Comparison of ENCODE assay signal across 8 cellular contexts in the genomic region with DNA sequence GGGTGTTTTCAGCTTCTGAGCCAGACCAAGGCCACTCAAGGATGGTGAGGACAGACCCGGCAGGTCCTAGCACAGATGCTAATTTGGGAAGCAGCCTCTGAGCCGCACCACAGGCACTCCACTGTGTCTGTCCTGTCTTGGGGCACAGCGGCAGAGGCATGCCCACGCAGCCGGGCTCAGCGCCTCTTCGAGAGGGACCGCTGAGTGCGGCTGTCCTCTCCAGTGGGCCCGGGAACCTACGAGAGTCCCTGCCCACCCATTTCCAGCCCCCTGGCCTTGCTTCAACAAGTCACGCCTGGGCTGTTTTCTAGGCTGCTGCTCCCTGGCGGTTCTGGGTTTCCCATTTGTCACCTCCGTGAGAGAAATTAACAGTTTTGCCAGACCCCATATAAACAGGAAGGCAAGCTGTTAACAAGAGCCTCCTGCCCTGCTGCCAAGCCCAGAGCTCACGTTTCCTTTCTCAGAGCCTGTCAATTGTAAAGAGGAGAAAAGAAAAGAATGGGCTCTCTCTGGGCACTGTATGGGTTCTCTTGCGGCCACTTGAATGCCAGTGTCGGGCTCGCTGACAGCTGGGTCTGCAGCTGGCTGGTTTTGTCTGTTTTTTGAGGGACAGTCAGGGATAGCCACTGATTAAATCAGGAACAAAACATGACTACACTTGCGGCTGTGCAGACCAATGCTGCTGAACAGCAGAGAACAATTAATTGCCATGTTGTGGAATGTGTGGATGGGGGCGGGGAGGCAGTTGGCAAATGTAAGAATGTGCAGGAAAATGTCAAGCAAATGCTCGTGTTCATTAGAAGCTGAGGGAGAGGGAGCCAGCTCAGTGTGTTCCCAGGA.
DNase-seq lines count a peak whose midpoint lies in the region; ATAC-seq and TF ChIP-seq lines count a peak whose summit lies in the region.

No MANE protein-coding gene starts in this region.

- peak overlapping the region; percentile 3; the same call in 1 of the 2 replicates for H2AFZ ChIP-seq in Loucy (ENCODE audit: low read length)

- DNase-seq in adipocyte (ENCODE audit: low read depth) (peak; percentile 65), kidney tubule cell (ENCODE audit: low spot score) (peak; percentile 29), germinal center (ENCODE audit: low spot score) (no peak), SW 1271 (lab: John Stamatoyannopoulos, UW) (no peak), NCI-H526 treated with DMSO at 0.1 percent for 48 hours (lab: John Stamatoyannopoulos, UW) (no peak), HEK293T (ENCODE audit: extremely low spot score) (no peak)
- DNase-seq in stimulated activated naive B cell treated with anti-CD40 and anti-IgM and Interleukin-4, amounts not matched to agents 10 μg/mL and 1 μg/mL and 100 μg/mL, for 72 hours: no peak

- H3K4me3 ChIP-seq in Loucy (ENCODE audit: low read length, poor library complexity, severe bottlenecking) (no peak overlapping the region), adipocyte (ENCODE audit: low read length) (no peak overlapping the region)

- peaks cover 8 to 16% of the 10 kb centered on the region in 2 donors for H3K4me1 Mint-ChIP-seq in stimulated activated naive B cell treated with anti-CD40 and anti-IgM and Interleukin-4, amounts not matched to agents 10 μg/mL and 1 μg/mL and 100 μg/mL, for 72 hours

- peak; percentile 60 to 64 for ATAC-seq in stimulated activated naive B cell treated with anti-CD40 and anti-IgM and Interleukin-4, amounts not matched to agents 10 μg/mL and 1 μg/mL and 100 μg/mL, for 72 hours (replicated peaks)

- peak overlapping the region; percentile 25 to 59 for H3K4me3 Mint-ChIP-seq in stimulated activated naive B cell treated with anti-CD40 and anti-IgM and Interleukin-4, amounts not matched to agents 10 μg/mL and 1 μg/mL and 100 μg/mL, for 72 hours

- no peaks in the 10 kb centered on the region for H3K9me2 ChIP-seq in Loucy (replicated peaks; ENCODE audit: low read depth, low read length)

- H4K20me1 ChIP-seq in Loucy (ENCODE audit: insufficient read depth, low read length, poor library complexity, severe bottlenecking): no peaks in the 10 kb centered on the region

- POLR2A ChIA-PET in HEK293T (lab: Yijun Ruan, JAX): no interaction called here

- H3K36me3 ChIP-seq in Loucy (ENCODE audit: insufficient read depth, low read length) (no peaks in the 10 kb centered on the region), adipocyte (ENCODE audit: control insufficient read depth, insufficient read depth, low read length, severe bottlenecking) (no peaks in the 10 kb centered on the region)

- H3K4me1 ChIP-seq in Loucy (ENCODE audit: insufficient read depth, low read length, poor library complexity, severe bottlenecking) (peaks cover 19% of the 10 kb centered on the region), adipocyte (ENCODE audit: control insufficient read depth, insufficient read depth, low read length) (peaks cover 34% of the 10 kb centered on the region)

- peaks cover 20 to 37% of the 10 kb centered on the region in 2 donors for H3K27me3 Mint-ChIP-seq in stimulated activated naive B cell treated with anti-CD40 and anti-IgM and Interleukin-4, amounts not matched to agents 10 μg/mL and 1 μg/mL and 100 μg/mL, for 72 hours

- H3K27me3 ChIP-seq in Loucy (ENCODE audit: insufficient read depth, low read length, poor library complexity, severe bottlenecking): no peaks in the 10 kb centered on the region
- no peaks in the 10 kb centered on the region for H3K27me3 ChIP-seq in adipocyte (replicated peaks; ENCODE audit: control insufficient read depth, insufficient read depth, low read length)

- H3K4me2 ChIP-seq in Loucy (ENCODE audit: low read depth, low read length, poor library complexity, severe bottlenecking): peak overlapping the region; percentile 13

- TF ChIP-seq CTCF in Loucy (conservative IDR thresholded peaks at IDR 0.05; ENCODE audit: low read length): no peak

- CTCF ChIA-PET in HEK293T (lab: Yijun Ruan, JAX): no interaction called here

- H3F3A ChIP-seq in Loucy (ENCODE audit: low read depth): no peaks in the 10 kb centered on the region

- H3K79me2 ChIP-seq in Loucy (ENCODE audit: insufficient read depth, low read length): no peaks in the 10 kb centered on the region

- H3K36me3 Mint-ChIP-seq in stimulated activated naive B cell treated with anti-CD40 and anti-IgM and Interleukin-4, amounts not matched to agents 10 μg/mL and 1 μg/mL and 100 μg/mL, for 72 hours: no peaks in the 10 kb centered on the region

- H3K9ac ChIP-seq in Loucy (ENCODE audit: low read depth, low read length, poor library complexity, severe bottlenecking) (no peak overlapping the region), adipocyte (ENCODE audit: low read length) (peak overlapping the region; percentile 10)

- no peak overlapping the region for H3K27ac Mint-ChIP-seq in stimulated activated naive B cell treated with anti-CD40 and anti-IgM and Interleukin-4, amounts not matched to agents 10 μg/mL and 1 μg/mL and 100 μg/mL, for 72 hours

- H3K9me3 ChIP-seq in Loucy (ENCODE audit: insufficient read depth, low read depth, low read length) (no peaks in the 10 kb centered on the region), adipocyte (ENCODE audit: control insufficient read depth, low read length) (no peaks in the 10 kb centered on the region)

- no peaks in the 10 kb centered on the region for H3K9me3 Mint-ChIP-seq in stimulated activated naive B cell treated with anti-CD40 and anti-IgM and Interleukin-4, amounts not matched to agents 10 μg/mL and 1 μg/mL and 100 μg/mL, for 72 hours

TF ChIP-seq in HEK293T, 16 proteins besides CTCF, POLR2A, EP300 and RAD21:
- TF ChIP-seq PKNOX1 (IDR thresholded peaks at IDR 0.05): no peak
- no peak for TF ChIP-seq L3MBTL2 (conservative IDR thresholded peaks at IDR 0.05)
- no peak for TF ChIP-seq LEF1 (IDR thresholded peaks at IDR 0.05; ENCODE audit: borderline replicate concordance)
- TF ChIP-seq CTBP1 (IDR thresholded peaks at IDR 0.05; ENCODE audit: borderline replicate concordance): no peak
- TF ChIP-seq BHLHE40 (IDR thresholded peaks at IDR 0.05; ENCODE audit: borderline replicate concordance): no peak
- no peak for TF ChIP-seq ZNF384 (IDR thresholded peaks at IDR 0.05)
- no peak for TF ChIP-seq SUZ12 (IDR thresholded peaks at IDR 0.05)
- TF ChIP-seq TARDBP (IDR thresholded peaks at IDR 0.05): no peak
- TF ChIP-seq FOXK2 (IDR thresholded peaks at IDR 0.05): no peak
- no peak for TF ChIP-seq FOXM1 (IDR thresholded peaks at IDR 0.05; ENCODE audit: borderline replicate concordance)
- TF ChIP-seq ELF4 (IDR thresholded peaks at IDR 0.05): no peak
- no peak for TF ChIP-seq FOXA1 (IDR thresholded peaks at IDR 0.05)
- TF ChIP-seq HDGF (IDR thresholded peaks at IDR 0.05; ENCODE audit: borderline replicate concordance): no peak
- no peak for TF ChIP-seq ARNT (IDR thresholded peaks at IDR 0.05)
- TF ChIP-seq SP1 (IDR thresholded peaks at IDR 0.05): no peak
- no peak for TF ChIP-seq NFRKB (IDR thresholded peaks at IDR 0.05)

Comparison
In these comparisons a context has a peak if more than half of its experiments do, and no peak if none do; other contexts are left out.
1. DNase-seq: peak in adipocyte (single experiment) and kidney tubule cell (single experiment); none in stimulated activated naive B cell treated with anti-CD40 and anti-IgM and Interleukin-4, amounts not matched to agents 10 μg/mL and 1 μg/mL and 100 μg/mL, for 72 hours (single experiment), germinal center (single experiment), SW 1271 (0 of 2), NCI-H526 treated with DMSO at 0.1 percent for 48 hours (single experiment) and HEK293T (single experiment).